Comparison of ENCODE assay signal across 1 cellular context in genomic region chr4:53920116-53920515, GRCh38.
TF ChIP-seq lines count a peak whose summit lies in the region.

No MANE protein-coding gene starts in this region.

TF ChIP-seq in GM23338, 12 proteins besides CTCF, POLR2A, EP300 and RAD21 (continued from another document):
- TF ChIP-seq ZNF462 (CRISPR knock-in tag; IDR thresholded peaks at IDR 0.05), result no peak
- no peak for TF ChIP-seq ZNF331 (CRISPR knock-in tag; IDR thresholded peaks at IDR 0.05; ENCODE audit: low read depth)
- no peak for TF ChIP-seq NANOG (IDR thresholded peaks at IDR 0.05; ENCODE audit: borderline replicate concordance)
- no peak for TF ChIP-seq EZH2 (IDR thresholded peaks at IDR 0.05; ENCODE audit: low read depth, unreplicated experiment)
- TF ChIP-seq STAT1 (IDR thresholded peaks at IDR 0.05; ENCODE audit: unreplicated experiment), result no peak
- no peak for TF ChIP-seq ETS1 (IDR thresholded peaks at IDR 0.05)
- TF ChIP-seq ZNF114 (CRISPR knock-in tag; IDR thresholded peaks at IDR 0.05), result no peak
- no peak for TF ChIP-seq EZH2phosphoT487 (IDR thresholded peaks at IDR 0.05; ENCODE audit: unreplicated experiment)
- TF ChIP-seq JUNB (IDR thresholded peaks at IDR 0.05; ENCODE audit: unreplicated experiment), result no peak
- no peak for TF ChIP-seq POLR2AphosphoS5 (IDR thresholded peaks at IDR 0.05; ENCODE audit: low read depth)
- TF ChIP-seq CREB1 (CRISPR knock-in tag; IDR thresholded peaks at IDR 0.05; ENCODE audit: low read depth), result no peak
